In the genomic region with DNA sequence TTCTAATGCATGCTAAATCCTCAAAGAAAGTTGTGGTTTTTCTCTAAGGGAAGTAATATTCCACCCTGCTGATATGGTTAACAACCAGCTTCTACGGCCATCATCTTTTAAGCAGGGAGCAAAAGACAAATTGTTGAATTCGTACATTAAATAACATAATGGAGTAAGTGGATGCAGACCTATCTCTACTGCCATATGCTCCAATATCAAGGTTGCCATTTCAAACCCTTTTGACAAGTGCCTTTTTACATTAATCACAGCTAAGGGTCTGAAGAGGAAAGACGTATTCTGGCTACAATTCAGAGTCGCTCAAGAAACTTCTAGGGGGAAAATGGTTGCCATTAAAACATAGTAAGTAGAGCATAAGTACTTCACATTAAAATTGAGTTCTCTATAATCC, we compare ENCODE assay signal across 15 cellular contexts.
DNase-seq lines count a peak whose midpoint lies in the region; ATAC-seq and TF ChIP-seq lines count a peak whose summit lies in the region.
"Had no signal": no experiment of that assay in that cellular context is flagged by ENCODE, and none has a peak within 500 bp of the region (broad histone marks: within the 10 kb centered on the region; RNA-seq: fewer than 3 reads in every experiment).

No MANE protein-coding gene starts in this region.

- in situ Hi-C loops in mammary epithelial cell (cut with MboI; ENCODE audit: low sequenced_read_pairs in 2 of 2): no loop called here

- H3K4me1 ChIP-seq in RWPE2 (ENCODE audit: insufficient read depth, poor library complexity, severe bottlenecking): peaks cover 16% of the 10 kb centered on the region
- H3K4me1 ChIP-seq in mammary epithelial cell (ENCODE audit: insufficient read depth, low read length): peaks cover 17% of the 10 kb centered on the region
- peaks cover 23% of the 10 kb centered on the region for H3K4me1 ChIP-seq in suprapubic skin
- H3K4me1 ChIP-seq in heart left ventricle: peaks cover 0 to 11% (median 2%) of the 10 kb centered on the region in 12 donors

- 74% methylated on average over 4 of the region's 4 CpGs for WGBS in mammary epithelial cell (ENCODE audit: low coverage, missing lambda C conversion rate)
- WGBS in suprapubic skin: 68% methylated on average over 4 of the region's 4 CpGs
- WGBS in heart left ventricle, 4 donors: 70 to 73% (median 71%) methylated on average over 4 of the region's 4 CpGs

- H3K36me3 ChIP-seq in RWPE2 (ENCODE audit: low read depth): no peaks in the 10 kb centered on the region
- no peaks in the 10 kb centered on the region for H3K36me3 ChIP-seq in mammary epithelial cell (ENCODE audit: insufficient read depth, low read length)
- no peaks in the 10 kb centered on the region for H3K36me3 ChIP-seq in suprapubic skin
- no peaks in the 10 kb centered on the region for H3K36me3 ChIP-seq in heart left ventricle

- H3K27me3 ChIP-seq in RWPE2 (ENCODE audit: insufficient read depth, poor library complexity, severe bottlenecking) (no peaks in the 10 kb centered on the region), mammary epithelial cell (ENCODE audit: insufficient read depth, low read length) (no peaks in the 10 kb centered on the region), suprapubic skin (no peaks in the 10 kb centered on the region), heart left ventricle (no peaks in the 10 kb centered on the region)

- ATAC-seq in RWPE2 (ENCODE audit: low read depth) (no peak), heart left ventricle (no peak)

- peaks cover 23% of the 10 kb centered on the region for H3K79me2 ChIP-seq in mammary epithelial cell (ENCODE audit: insufficient read depth, low read length)

- H3K4me2 ChIP-seq in mammary epithelial cell (ENCODE audit: insufficient read depth, low read depth, low read length): peak overlapping the region; percentile 45

- TF ChIP-seq EP300 in suprapubic skin (IDR thresholded peaks at IDR 0.05): no peak

- peak overlapping the region; percentile 53 for H3K27ac ChIP-seq in RWPE2 (ENCODE audit: poor library complexity, severe bottlenecking)
- H3K27ac ChIP-seq in mammary epithelial cell (ENCODE audit: insufficient read depth, low read depth, low read length): peak overlapping the region; percentile 78
- H3K27ac ChIP-seq in suprapubic skin: peak overlapping the region; percentile 43
- H3K27ac ChIP-seq in heart left ventricle: peak overlapping the region in 1 of 12 donors; percentile 57
- H3K27ac ChIP-seq: 22Rv1 had no signal

- H3K9me3 ChIP-seq in RWPE2 (ENCODE audit: severe bottlenecking) (no peaks in the 10 kb centered on the region), mammary epithelial cell (replicated peaks; ENCODE audit: insufficient read depth, low read length) (no peaks in the 10 kb centered on the region), suprapubic skin (no peaks in the 10 kb centered on the region), heart left ventricle (peaks cover 0 to 8% (median 0%) of the 10 kb centered on the region in 12 donors)

- intact Hi-C loops in mammary epithelial cell (cut with micrococcal nuclease): no loop called here
- intact Hi-C loops in heart left ventricle (cut with DNase I): no loop called here

- no peak overlapping the region for H3K4me3 ChIP-seq in RWPE2 (ENCODE audit: severe bottlenecking)
- no peak overlapping the region for H3K4me3 ChIP-seq in mammary epithelial cell (replicated peaks in 1 of 3; ENCODE audit: insufficient read depth in 1 of 3, low read depth in 2 of 3, low read length in 3 of 3)
- H3K4me3 ChIP-seq in suprapubic skin: no peak overlapping the region
- H3K4me3 ChIP-seq in heart left ventricle: no peak overlapping the region

- dilution Hi-C loops in mammary epithelial cell (cut with HindIII; ENCODE audit: low sequenced_read_pairs): no loop called here

- no TSS peak for BruUV-seq in mammary epithelial cell (replicated peaks; lab: Mats Ljungman, UMichigan)

- H2AFZ ChIP-seq in mammary epithelial cell (ENCODE audit: low read depth, low read length): no peak overlapping the region

- no peaks in the 10 kb centered on the region for H4K20me1 ChIP-seq in mammary epithelial cell (ENCODE audit: insufficient read depth, low read length)

- DNase-seq in DMS79 treated with DMSO at 0.1 percent for 48 hours (lab: John Stamatoyannopoulos, UW) (peak; percentile 15), DMS79 (lab: John Stamatoyannopoulos, UW) (no peak), RWPE2 (ENCODE audit: low spot score) (no peak), mammary epithelial cell (no peak), suprapubic skin (ENCODE audit: low spot score in 2 of 2) (no peak), occipital lobe (lab: John Stamatoyannopoulos, UW) (no peak), T-helper 1 cell (no peak), heart left ventricle (no peak)
- DNase-seq: CD4-positive, alpha-beta T cell; MV-4-11; NCI-H1417 treated with DMSO at 0.1 percent for 48 hours; NCI-H2029; NCI-H526; NK-92 treated with Interleukin-12 subunit alpha and Interleukin-12 subunit beta, amount 100 ng/mL, for 24 hours had no signal

- CTCF ChIA-PET in mammary epithelial cell (lab: Charles Lee; ENCODE audit: low non-redundant PET): interaction anchor here (0.6 kb wide), 1 partner anchor 582 kb away, joined by 4 read pairs; no protein-coding TSS in a partner anchor

- TF ChIP-seq CTCF in RWPE2 (IDR thresholded peaks at IDR 0.05; ENCODE audit: poor library complexity, severe bottlenecking) (no peak), mammary epithelial cell (conservative IDR thresholded peaks at IDR 0.05 in 1 of 2, IDR thresholded peaks at IDR 0.05 in 1 of 2; ENCODE audit: extremely low read depth in 1 of 2, insufficient read depth in 1 of 2, low read depth in 1 of 2, low read length in 2 of 2) (no peak), suprapubic skin (IDR thresholded peaks at IDR 0.05) (no peak), heart left ventricle (IDR thresholded peaks at IDR 0.05) (no peak)

- TF ChIP-seq POLR2A in suprapubic skin (IDR thresholded peaks at IDR 0.05): no peak
- no peak for TF ChIP-seq POLR2A in heart left ventricle (IDR thresholded peaks at IDR 0.05)

- no peak overlapping the region for H3K9ac ChIP-seq in mammary epithelial cell (ENCODE audit: insufficient read depth, low read length)
